ENCODE assay signal across 12 cellular contexts in genomic region chr4:159227378-159227777, GRCh38.
DNase-seq lines count a peak whose midpoint lies in the region; ATAC-seq and TF ChIP-seq lines count a peak whose summit lies in the region.
"Had no signal": no experiment of that assay in that cellular context is flagged by ENCODE, and none has a peak within 500 bp of the region (broad histone marks: within the 10 kb centered on the region; RNA-seq: fewer than 3 reads in every experiment).

No MANE protein-coding gene starts in this region.

- H2AFZ ChIP-seq in ACC112 (ENCODE audit: low read length, unreplicated experiment), result no peak overlapping the region

- no peaks in the 10 kb centered on the region for H3K27me3 Mint-ChIP-seq in nephron (ENCODE audit: low read depth)
- no peaks in the 10 kb centered on the region for H3K27me3 Mint-ChIP-seq in activated naive CD4-positive, alpha-beta T cell treated with anti-CD3 and anti-CD28 coated beads, Interleukin-2, amount 10 ng/mL, durations not matched to agents 7 days and 5 days
- H3K27me3 Mint-ChIP-seq: central memory CD8-positive, alpha-beta T cell; naive thymus-derived CD8-positive, alpha-beta T cell had no signal

- H3K4me1 ChIP-seq in ACC112 (ENCODE audit: control insufficient read depth, insufficient read depth, low read length, unreplicated experiment), result peaks cover 28% of the 10 kb centered on the region

- H3K79me2 ChIP-seq in ACC112 (ENCODE audit: control insufficient read depth, insufficient read depth, low read length, unreplicated experiment), result peaks cover 9% of the 10 kb centered on the region

- no peaks in the 10 kb centered on the region for H3K27me3 ChIP-seq in ACC112 (ENCODE audit: insufficient read depth, low read length)

- H3K27ac ChIP-seq in ACC112 (ENCODE audit: low read depth, low read length), result peak overlapping the region; percentile 12; the same call in 1 of the 2 replicates

- no peak for TF ChIP-seq POLR2A in erythroblast (IDR thresholded peaks at IDR 0.05; ENCODE audit: low read length)

- no peak for TF ChIP-seq CTCF in nephron (IDR thresholded peaks at IDR 0.05; ENCODE audit: unreplicated experiment in 3 of 3)

- peaks cover 31% of the 10 kb centered on the region for H3K4me1 Mint-ChIP-seq in nephron
- peaks cover under 1% of the 10 kb centered on the region for H3K4me1 Mint-ChIP-seq in activated naive CD4-positive, alpha-beta T cell treated with anti-CD3 and anti-CD28 coated beads, Interleukin-2, amount 10 ng/mL, durations not matched to agents 7 days and 5 days

- CTCF ChIA-PET in activated naive CD4-positive, alpha-beta T cell treated with anti-CD3 and anti-CD28 coated beads, Interleukin-2, amount 10 ng/mL, durations not matched to agents 7 days and 5 days (lab: Charles Lee), result interaction anchor here (1.2 kb wide), 1 partner anchor 24 kb away, joined by 3 read pairs; no protein-coding TSS in a partner anchor

- ATAC-seq in GM19324 (IDR thresholded peaks at IDR 0.05; ENCODE audit: low FRiP score, unreplicated experiment), result no peak
- ATAC-seq: naive thymus-derived CD8-positive, alpha-beta T cell had no signal

- no peak overlapping the region for H3K4me3 Mint-ChIP-seq in nephron
- H3K4me3 Mint-ChIP-seq in activated naive CD4-positive, alpha-beta T cell treated with anti-CD3 and anti-CD28 coated beads, Interleukin-2, amount 10 ng/mL, durations not matched to agents 7 days and 5 days, result no peak overlapping the region
- H3K4me3 Mint-ChIP-seq: central memory CD8-positive, alpha-beta T cell; naive thymus-derived CD8-positive, alpha-beta T cell had no signal

- peaks cover 2% of the 10 kb centered on the region for H3K9me3 Mint-ChIP-seq in nephron
- H3K9me3 Mint-ChIP-seq in activated naive CD4-positive, alpha-beta T cell treated with anti-CD3 and anti-CD28 coated beads, Interleukin-2, amount 10 ng/mL, durations not matched to agents 7 days and 5 days, result no peaks in the 10 kb centered on the region
- H3K9me3 Mint-ChIP-seq: central memory CD8-positive, alpha-beta T cell had no signal

- peak overlapping the region; percentile 72 to 88 (median 83) for H3K27ac Mint-ChIP-seq in nephron
- H3K27ac Mint-ChIP-seq in activated naive CD4-positive, alpha-beta T cell treated with anti-CD3 and anti-CD28 coated beads, Interleukin-2, amount 10 ng/mL, durations not matched to agents 7 days and 5 days, result no peak overlapping the region

- peaks cover 11% of the 10 kb centered on the region for H3K36me3 Mint-ChIP-seq in nephron (ENCODE audit: low read depth)
- H3K36me3 Mint-ChIP-seq in activated naive CD4-positive, alpha-beta T cell treated with anti-CD3 and anti-CD28 coated beads, Interleukin-2, amount 10 ng/mL, durations not matched to agents 7 days and 5 days, result no peaks in the 10 kb centered on the region
- H3K36me3 Mint-ChIP-seq: naive thymus-derived CD8-positive, alpha-beta T cell had no signal

- no peaks in the 10 kb centered on the region for H3K36me3 ChIP-seq in ACC112 (ENCODE audit: insufficient read depth, low read length)

- peak overlapping the region; percentile 67; the same call in 1 of the 2 replicates for H3K4me3 ChIP-seq in ACC112 (ENCODE audit: low read depth, low read length)

- peak; percentile 74 for DNase-seq in NCI-H69 (lab: John Stamatoyannopoulos, UW)
- DNase-seq in erythroblast (lab: John Stamatoyannopoulos, UW), result peak; percentile 49 to 80
- no peak for DNase-seq in AML-193 (lab: John Stamatoyannopoulos, UW)
- no peak for DNase-seq in DMS53 treated with DMSO at 0.1 percent for 48 hours (lab: John Stamatoyannopoulos, UW; ENCODE audit: unreplicated experiment)
- DNase-seq in activated naive CD4-positive, alpha-beta T cell treated with anti-CD3 and anti-CD28 coated beads, Interleukin-2, amount 10 ng/mL, durations not matched to agents 7 days and 5 days, result no peak
- DNase-seq: activated CD4-positive, alpha-beta T cell treated with anti-CD3 and anti-CD28 coated beads for 1 hour; naive thymus-derived CD8-positive, alpha-beta T cell; NCI-H2029 had no signal

Comparison
In these comparisons a context has a peak if more than half of its experiments do, and no peak if none do; other contexts are left out.
1. DNase-seq: peak in NCI-H69 (single experiment) and erythroblast (2 of 2); none in AML-193 (0 of 2), DMS53 treated with DMSO at 0.1 percent for 48 hours (single experiment) and activated naive CD4-positive, alpha-beta T cell treated with anti-CD3 and anti-CD28 coated beads, Interleukin-2, amount 10 ng/mL, durations not matched to agents 7 days and 5 days (single experiment).